ENCODE assay signal across 1 cellular context in the genomic region with DNA sequence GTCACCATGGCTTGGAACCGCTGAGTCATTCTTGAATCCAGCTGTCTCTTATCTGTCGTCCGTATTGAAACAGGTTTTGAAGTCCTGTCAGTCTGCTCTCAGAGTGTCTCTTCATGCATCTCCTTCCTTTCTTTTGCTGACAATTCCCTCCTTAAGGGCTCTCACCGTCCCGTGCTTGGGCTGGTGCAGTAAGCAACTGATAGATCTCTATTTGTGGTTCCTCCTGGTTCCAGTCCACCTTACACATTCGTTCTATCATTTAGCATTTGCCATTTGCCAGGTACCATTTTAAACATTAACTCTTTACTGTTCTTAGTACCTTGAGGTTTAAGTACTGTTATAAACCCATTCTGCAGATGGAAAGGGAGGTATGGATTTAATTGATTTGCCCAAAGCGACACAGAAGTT.
TF ChIP-seq lines count a peak whose summit lies in the region.

No MANE protein-coding gene starts in this region.

TF ChIP-seq in K562, 482 proteins besides CTCF, POLR2A, EP300 and RAD21 (continued from another document and continues in another):
- TF ChIP-seq SMC3 (conservative IDR thresholded peaks at IDR 0.05; ENCODE audit: insufficient read depth, low read depth, low read length) (no peak), TSC22D4 (tag; IDR thresholded peaks at IDR 0.05) (no peak), GTF2A2 (tag; IDR thresholded peaks at IDR 0.05) (no peak), PPARD (CRISPR knock-in tag; IDR thresholded peaks at IDR 0.05) (no peak), POLR2B (IDR thresholded peaks at IDR 0.05; ENCODE audit: low read depth, partially characterized antibody) (no peak), ZNF217 (CRISPR knock-in tag; IDR thresholded peaks at IDR 0.05) (no peak), U2AF1 (optimal IDR thresholded peaks at IDR 0.05; ENCODE audit: low read depth, low read length) (no peak), HMGN3 (IDR thresholded peaks at IDR 0.05; ENCODE audit: borderline replicate concordance, extremely low read depth, insufficient read length, low read depth, low read length) (no peak), C11orf30 (IDR thresholded peaks at IDR 0.05; ENCODE audit: low read depth) (peak; percentile 98), FOXJ3 (CRISPR knock-in tag; IDR thresholded peaks at IDR 0.05) (no peak), EP400 (IDR thresholded peaks at IDR 0.05) (peak; percentile 60; the same call in 1 of the 2 replicates), ZC3H11A (IDR thresholded peaks at IDR 0.05; ENCODE audit: low read depth, low read length) (no peak), LEF1 (IDR thresholded peaks at IDR 0.05) (peak; percentile 85), TEAD2 (tag; IDR thresholded peaks at IDR 0.05) (no peak), PHB2 (IDR thresholded peaks at IDR 0.05; ENCODE audit: low read depth) (no peak), ZNF197 (CRISPR knock-in tag; IDR thresholded peaks at IDR 0.05; ENCODE audit: low read depth) (no peak), ZNF140 (CRISPR knock-in tag; IDR thresholded peaks at IDR 0.05) (no peak), ZNF133 (CRISPR knock-in tag; IDR thresholded peaks at IDR 0.05) (no peak), SMARCB1 (IDR thresholded peaks at IDR 0.05; ENCODE audit: insufficient read length, low read depth) (no peak), HMG20A (CRISPR knock-in tag; conservative IDR thresholded peaks at IDR 0.05) (no peak), SMARCC2 (IDR thresholded peaks at IDR 0.05; ENCODE audit: low read depth) (peak; percentile 98), GTF2F1 (IDR thresholded peaks at IDR 0.05; ENCODE audit: low read depth, low read length) (no peak), ZNF696 (CRISPR knock-in tag; conservative IDR thresholded peaks at IDR 0.05) (no peak), ZFP30 (CRISPR knock-in tag; IDR thresholded peaks at IDR 0.05; ENCODE audit: borderline replicate concordance) (no peak), NR2C2 (CRISPR knock-in tag; IDR thresholded peaks at IDR 0.05) (no peak), NR2C2 (tag; IDR thresholded peaks at IDR 0.05) (no peak), ZNF76 (CRISPR knock-in tag; IDR thresholded peaks at IDR 0.05; ENCODE audit: borderline replicate concordance) (no peak), NONO (IDR thresholded peaks at IDR 0.05; ENCODE audit: low read depth in 2 of 2, low read length in 1 of 2) (0 out of 4 replicates have a peak, but pooled peaks of 1 of the 2 experiments have one; percentile 32), HDAC1 (IDR thresholded peaks at IDR 0.05) (peak; percentile 72 to 98; a peak in 3 of 4 replicates), SNIP1 (IDR thresholded peaks at IDR 0.05; ENCODE audit: low read depth) (no peak), ZNF146 (CRISPR knock-in tag; IDR thresholded peaks at IDR 0.05; ENCODE audit: unreplicated experiment) (no peak), FOXM1 (IDR thresholded peaks at IDR 0.05; ENCODE audit: low read depth) (peak; percentile 70), FOXM1 (CRISPR knock-in tag; IDR thresholded peaks at IDR 0.05; ENCODE audit: low read depth) (no peak)
- TF ChIP-seq, protein P1, sequence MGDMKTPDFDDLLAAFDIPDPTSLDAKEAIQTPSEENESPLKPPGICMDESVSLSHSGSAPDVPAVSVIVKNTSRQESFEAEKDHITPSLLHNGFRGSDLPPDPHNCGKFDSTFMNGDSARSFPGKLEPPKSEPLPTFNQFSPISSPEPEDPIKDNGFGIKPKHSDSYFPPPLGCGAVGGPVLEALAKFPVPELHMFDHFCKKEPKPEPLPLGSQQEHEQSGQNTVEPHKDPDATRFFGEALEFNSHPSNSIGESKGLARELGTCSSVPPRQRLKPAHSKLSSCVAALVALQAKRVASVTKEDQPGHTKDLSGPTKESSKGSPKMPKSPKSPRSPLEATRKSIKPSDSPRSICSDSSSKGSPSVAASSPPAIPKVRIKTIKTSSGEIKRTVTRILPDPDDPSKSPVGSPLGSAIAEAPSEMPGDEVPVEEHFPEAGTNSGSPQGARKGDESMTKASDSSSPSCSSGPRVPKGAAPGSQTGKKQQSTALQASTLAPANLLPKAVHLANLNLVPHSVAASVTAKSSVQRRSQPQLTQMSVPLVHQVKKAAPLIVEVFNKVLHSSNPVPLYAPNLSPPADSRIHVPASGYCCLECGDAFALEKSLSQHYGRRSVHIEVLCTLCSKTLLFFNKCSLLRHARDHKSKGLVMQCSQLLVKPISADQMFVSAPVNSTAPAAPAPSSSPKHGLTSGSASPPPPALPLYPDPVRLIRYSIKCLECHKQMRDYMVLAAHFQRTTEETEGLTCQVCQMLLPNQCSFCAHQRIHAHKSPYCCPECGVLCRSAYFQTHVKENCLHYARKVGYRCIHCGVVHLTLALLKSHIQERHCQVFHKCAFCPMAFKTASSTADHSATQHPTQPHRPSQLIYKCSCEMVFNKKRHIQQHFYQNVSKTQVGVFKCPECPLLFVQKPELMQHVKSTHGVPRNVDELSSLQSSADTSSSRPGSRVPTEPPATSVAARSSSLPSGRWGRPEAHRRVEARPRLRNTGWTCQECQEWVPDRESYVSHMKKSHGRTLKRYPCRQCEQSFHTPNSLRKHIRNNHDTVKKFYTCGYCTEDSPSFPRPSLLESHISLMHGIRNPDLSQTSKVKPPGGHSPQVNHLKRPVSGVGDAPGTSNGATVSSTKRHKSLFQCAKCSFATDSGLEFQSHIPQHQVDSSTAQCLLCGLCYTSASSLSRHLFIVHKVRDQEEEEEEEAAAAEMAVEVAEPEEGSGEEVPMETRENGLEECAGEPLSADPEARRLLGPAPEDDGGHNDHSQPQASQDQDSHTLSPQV (IDR thresholded peaks at IDR 0.05) = 0 out of 2 replicates have a peak, but pooled peaks have one; percentile 4
- TF ChIP-seq, protein P2, sequence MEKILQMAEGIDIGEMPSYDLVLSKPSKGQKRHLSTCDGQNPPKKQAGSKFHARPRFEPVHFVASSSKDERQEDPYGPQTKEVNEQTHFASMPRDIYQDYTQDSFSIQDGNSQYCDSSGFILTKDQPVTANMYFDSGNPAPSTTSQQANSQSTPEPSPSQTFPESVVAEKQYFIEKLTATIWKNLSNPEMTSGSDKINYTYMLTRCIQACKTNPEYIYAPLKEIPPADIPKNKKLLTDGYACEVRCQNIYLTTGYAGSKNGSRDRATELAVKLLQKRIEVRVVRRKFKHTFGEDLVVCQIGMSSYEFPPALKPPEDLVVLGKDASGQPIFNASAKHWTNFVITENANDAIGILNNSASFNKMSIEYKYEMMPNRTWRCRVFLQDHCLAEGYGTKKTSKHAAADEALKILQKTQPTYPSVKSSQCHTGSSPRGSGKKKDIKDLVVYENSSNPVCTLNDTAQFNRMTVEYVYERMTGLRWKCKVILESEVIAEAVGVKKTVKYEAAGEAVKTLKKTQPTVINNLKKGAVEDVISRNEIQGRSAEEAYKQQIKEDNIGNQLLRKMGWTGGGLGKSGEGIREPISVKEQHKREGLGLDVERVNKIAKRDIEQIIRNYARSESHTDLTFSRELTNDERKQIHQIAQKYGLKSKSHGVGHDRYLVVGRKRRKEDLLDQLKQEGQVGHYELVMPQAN (IDR thresholded peaks at IDR 0.05; ENCODE audit: borderline replicate concordance) = peak; percentile 93
- TF ChIP-seq, protein P3, sequence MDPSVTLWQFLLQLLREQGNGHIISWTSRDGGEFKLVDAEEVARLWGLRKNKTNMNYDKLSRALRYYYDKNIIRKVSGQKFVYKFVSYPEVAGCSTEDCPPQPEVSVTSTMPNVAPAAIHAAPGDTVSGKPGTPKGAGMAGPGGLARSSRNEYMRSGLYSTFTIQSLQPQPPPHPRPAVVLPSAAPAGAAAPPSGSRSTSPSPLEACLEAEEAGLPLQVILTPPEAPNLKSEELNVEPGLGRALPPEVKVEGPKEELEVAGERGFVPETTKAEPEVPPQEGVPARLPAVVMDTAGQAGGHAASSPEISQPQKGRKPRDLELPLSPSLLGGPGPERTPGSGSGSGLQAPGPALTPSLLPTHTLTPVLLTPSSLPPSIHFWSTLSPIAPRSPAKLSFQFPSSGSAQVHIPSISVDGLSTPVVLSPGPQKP (CRISPR knock-in tag; IDR thresholded peaks at IDR 0.05) = no peak
- TF ChIP-seq, protein P4, sequence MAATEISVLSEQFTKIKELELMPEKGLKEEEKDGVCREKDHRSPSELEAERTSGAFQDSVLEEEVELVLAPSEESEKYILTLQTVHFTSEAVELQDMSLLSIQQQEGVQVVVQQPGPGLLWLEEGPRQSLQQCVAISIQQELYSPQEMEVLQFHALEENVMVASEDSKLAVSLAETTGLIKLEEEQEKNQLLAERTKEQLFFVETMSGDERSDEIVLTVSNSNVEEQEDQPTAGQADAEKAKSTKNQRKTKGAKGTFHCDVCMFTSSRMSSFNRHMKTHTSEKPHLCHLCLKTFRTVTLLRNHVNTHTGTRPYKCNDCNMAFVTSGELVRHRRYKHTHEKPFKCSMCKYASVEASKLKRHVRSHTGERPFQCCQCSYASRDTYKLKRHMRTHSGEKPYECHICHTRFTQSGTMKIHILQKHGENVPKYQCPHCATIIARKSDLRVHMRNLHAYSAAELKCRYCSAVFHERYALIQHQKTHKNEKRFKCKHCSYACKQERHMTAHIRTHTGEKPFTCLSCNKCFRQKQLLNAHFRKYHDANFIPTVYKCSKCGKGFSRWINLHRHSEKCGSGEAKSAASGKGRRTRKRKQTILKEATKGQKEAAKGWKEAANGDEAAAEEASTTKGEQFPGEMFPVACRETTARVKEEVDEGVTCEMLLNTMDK (IDR thresholded peaks at IDR 0.05; ENCODE audit: borderline replicate concordance, insufficient read depth, low read depth, low read length, poor library complexity, severe bottlenecking) = no peak
- TF ChIP-seq, protein P5, sequence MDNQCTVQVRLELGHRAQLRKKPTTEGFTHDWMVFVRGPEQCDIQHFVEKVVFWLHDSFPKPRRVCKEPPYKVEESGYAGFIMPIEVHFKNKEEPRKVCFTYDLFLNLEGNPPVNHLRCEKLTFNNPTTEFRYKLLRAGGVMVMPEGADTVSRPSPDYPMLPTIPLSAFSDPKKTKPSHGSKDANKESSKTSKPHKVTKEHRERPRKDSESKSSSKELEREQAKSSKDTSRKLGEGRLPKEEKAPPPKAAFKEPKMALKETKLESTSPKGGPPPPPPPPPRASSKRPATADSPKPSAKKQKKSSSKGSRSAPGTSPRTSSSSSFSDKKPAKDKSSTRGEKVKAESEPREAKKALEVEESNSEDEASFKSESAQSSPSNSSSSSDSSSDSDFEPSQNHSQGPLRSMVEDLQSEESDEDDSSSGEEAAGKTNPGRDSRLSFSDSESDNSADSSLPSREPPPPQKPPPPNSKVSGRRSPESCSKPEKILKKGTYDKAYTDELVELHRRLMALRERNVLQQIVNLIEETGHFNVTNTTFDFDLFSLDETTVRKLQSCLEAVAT (IDR thresholded peaks at IDR 0.05) = peak; percentile 56 to 81; a peak in 1 of 4 replicates
- TF ChIP-seq, protein P6, sequence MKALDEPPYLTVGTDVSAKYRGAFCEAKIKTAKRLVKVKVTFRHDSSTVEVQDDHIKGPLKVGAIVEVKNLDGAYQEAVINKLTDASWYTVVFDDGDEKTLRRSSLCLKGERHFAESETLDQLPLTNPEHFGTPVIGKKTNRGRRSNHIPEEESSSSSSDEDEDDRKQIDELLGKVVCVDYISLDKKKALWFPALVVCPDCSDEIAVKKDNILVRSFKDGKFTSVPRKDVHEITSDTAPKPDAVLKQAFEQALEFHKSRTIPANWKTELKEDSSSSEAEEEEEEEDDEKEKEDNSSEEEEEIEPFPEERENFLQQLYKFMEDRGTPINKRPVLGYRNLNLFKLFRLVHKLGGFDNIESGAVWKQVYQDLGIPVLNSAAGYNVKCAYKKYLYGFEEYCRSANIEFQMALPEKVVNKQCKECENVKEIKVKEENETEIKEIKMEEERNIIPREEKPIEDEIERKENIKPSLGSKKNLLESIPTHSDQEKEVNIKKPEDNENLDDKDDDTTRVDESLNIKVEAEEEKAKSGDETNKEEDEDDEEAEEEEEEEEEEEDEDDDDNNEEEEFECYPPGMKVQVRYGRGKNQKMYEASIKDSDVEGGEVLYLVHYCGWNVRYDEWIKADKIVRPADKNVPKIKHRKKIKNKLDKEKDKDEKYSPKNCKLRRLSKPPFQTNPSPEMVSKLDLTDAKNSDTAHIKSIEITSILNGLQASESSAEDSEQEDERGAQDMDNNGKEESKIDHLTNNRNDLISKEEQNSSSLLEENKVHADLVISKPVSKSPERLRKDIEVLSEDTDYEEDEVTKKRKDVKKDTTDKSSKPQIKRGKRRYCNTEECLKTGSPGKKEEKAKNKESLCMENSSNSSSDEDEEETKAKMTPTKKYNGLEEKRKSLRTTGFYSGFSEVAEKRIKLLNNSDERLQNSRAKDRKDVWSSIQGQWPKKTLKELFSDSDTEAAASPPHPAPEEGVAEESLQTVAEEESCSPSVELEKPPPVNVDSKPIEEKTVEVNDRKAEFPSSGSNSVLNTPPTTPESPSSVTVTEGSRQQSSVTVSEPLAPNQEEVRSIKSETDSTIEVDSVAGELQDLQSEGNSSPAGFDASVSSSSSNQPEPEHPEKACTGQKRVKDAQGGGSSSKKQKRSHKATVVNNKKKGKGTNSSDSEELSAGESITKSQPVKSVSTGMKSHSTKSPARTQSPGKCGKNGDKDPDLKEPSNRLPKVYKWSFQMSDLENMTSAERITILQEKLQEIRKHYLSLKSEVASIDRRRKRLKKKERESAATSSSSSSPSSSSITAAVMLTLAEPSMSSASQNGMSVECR (CRISPR knock-in tag; IDR thresholded peaks at IDR 0.05) = 0 out of 2 replicates have a peak, but pooled peaks have one; percentile 51
- TF ChIP-seq, protein P7, sequence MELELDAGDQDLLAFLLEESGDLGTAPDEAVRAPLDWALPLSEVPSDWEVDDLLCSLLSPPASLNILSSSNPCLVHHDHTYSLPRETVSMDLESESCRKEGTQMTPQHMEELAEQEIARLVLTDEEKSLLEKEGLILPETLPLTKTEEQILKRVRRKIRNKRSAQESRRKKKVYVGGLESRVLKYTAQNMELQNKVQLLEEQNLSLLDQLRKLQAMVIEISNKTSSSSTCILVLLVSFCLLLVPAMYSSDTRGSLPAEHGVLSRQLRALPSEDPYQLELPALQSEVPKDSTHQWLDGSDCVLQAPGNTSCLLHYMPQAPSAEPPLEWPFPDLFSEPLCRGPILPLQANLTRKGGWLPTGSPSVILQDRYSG (tag; conservative IDR thresholded peaks at IDR 0.05; ENCODE audit: low read depth) = no peak
- TF ChIP-seq, protein P8, sequence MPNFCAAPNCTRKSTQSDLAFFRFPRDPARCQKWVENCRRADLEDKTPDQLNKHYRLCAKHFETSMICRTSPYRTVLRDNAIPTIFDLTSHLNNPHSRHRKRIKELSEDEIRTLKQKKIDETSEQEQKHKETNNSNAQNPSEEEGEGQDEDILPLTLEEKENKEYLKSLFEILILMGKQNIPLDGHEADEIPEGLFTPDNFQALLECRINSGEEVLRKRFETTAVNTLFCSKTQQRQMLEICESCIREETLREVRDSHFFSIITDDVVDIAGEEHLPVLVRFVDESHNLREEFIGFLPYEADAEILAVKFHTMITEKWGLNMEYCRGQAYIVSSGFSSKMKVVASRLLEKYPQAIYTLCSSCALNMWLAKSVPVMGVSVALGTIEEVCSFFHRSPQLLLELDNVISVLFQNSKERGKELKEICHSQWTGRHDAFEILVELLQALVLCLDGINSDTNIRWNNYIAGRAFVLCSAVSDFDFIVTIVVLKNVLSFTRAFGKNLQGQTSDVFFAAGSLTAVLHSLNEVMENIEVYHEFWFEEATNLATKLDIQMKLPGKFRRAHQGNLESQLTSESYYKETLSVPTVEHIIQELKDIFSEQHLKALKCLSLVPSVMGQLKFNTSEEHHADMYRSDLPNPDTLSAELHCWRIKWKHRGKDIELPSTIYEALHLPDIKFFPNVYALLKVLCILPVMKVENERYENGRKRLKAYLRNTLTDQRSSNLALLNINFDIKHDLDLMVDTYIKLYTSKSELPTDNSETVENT (CRISPR knock-in tag; IDR thresholded peaks at IDR 0.05) = no peak
